In genomic region chr11:118010738-118011461, GRCh38 we compare ENCODE assay signal across 8 cellular contexts.
DNase-seq lines count a peak whose midpoint lies in the region; ATAC-seq and TF ChIP-seq lines count a peak whose summit lies in the region.

No MANE protein-coding gene starts in this region.

- ATAC-seq in GM21367 (IDR thresholded peaks at IDR 0.05; ENCODE audit: unreplicated experiment) = peak; percentile 65
- ATAC-seq in HG03565 (IDR thresholded peaks at IDR 0.05; ENCODE audit: unreplicated experiment) = peak; percentile 64
- no peak for ATAC-seq in effector memory CD8-positive, alpha-beta T cell (replicated peaks)
- ATAC-seq in stimulated activated effector memory CD8-positive, alpha-beta T cell treated with anti-CD3 and anti-CD28 coated beads, Interleukin-12 subunit alpha, Interleukin-12 subunit beta, amount 100 ng/mL, for 72 hours = no peak

- H3K9me3 Mint-ChIP-seq in effector memory CD8-positive, alpha-beta T cell = peaks cover 0 to 7% of the 10 kb centered on the region in 2 donors
- H3K9me3 Mint-ChIP-seq in stimulated activated effector memory CD8-positive, alpha-beta T cell treated with anti-CD3 and anti-CD28 coated beads, Interleukin-12 subunit alpha, Interleukin-12 subunit beta, amount 100 ng/mL, for 72 hours = peaks cover 2% of the 10 kb centered on the region

- peak overlapping the region; percentile 90 to 91 for H3K27ac Mint-ChIP-seq in effector memory CD8-positive, alpha-beta T cell
- H3K27ac Mint-ChIP-seq in stimulated activated effector memory CD8-positive, alpha-beta T cell treated with anti-CD3 and anti-CD28 coated beads, Interleukin-12 subunit alpha, Interleukin-12 subunit beta, amount 100 ng/mL, for 72 hours = peak overlapping the region; percentile 80

- H3K36me3 Mint-ChIP-seq in effector memory CD8-positive, alpha-beta T cell (ENCODE audit: insufficient read depth) = peaks cover 15% of the 10 kb centered on the region
- H3K36me3 Mint-ChIP-seq in stimulated activated effector memory CD8-positive, alpha-beta T cell treated with anti-CD3 and anti-CD28 coated beads, Interleukin-12 subunit alpha, Interleukin-12 subunit beta, amount 100 ng/mL, for 72 hours = no peaks in the 10 kb centered on the region

- H3K27me3 Mint-ChIP-seq in effector memory CD8-positive, alpha-beta T cell = no peaks in the 10 kb centered on the region

- POLR2A ChIA-PET in GM10248 (lab: Yijun Ruan, JAX) = interaction anchor here (0.8 to 1.1 kb wide), 2 partner anchors 9 to 24 kb away, joined by 4 to 7 read pairs; partner anchors contain the start of gene IL10RA

- no peak for TF ChIP-seq CTCF in GM10248 (IDR thresholded peaks at IDR 0.05; ENCODE audit: control extremely low read depth, extremely low read depth, low read depth, missing control alignments)

- H3K4me3 Mint-ChIP-seq in effector memory CD8-positive, alpha-beta T cell = peak overlapping the region in 1 of 2 donors; percentile 43
- H3K4me3 Mint-ChIP-seq in stimulated activated effector memory CD8-positive, alpha-beta T cell treated with anti-CD3 and anti-CD28 coated beads, Interleukin-12 subunit alpha, Interleukin-12 subunit beta, amount 100 ng/mL, for 72 hours = no peak overlapping the region

- peak; percentile 90 for DNase-seq in GM10248 (ENCODE audit: extremely low spot score)
- no peak for DNase-seq in effector memory CD8-positive, alpha-beta T cell
- DNase-seq in stimulated activated effector memory CD8-positive, alpha-beta T cell treated with anti-CD3 and anti-CD28 coated beads, Interleukin-12 subunit alpha, Interleukin-12 subunit beta, amount 100 ng/mL, for 72 hours (ENCODE audit: low spot score in 2 of 2) = peak in 1 of 2 donors; percentile 45
- no peak for DNase-seq in NCI-H345 treated with DMSO at 0.1 percent for 48 hours (lab: John Stamatoyannopoulos, UW; ENCODE audit: unreplicated experiment)
- no peak for DNase-seq in retina
- no peak for DNase-seq in kidney tubule cell (ENCODE audit: low spot score)

- CTCF ChIA-PET in GM10248 (lab: Yijun Ruan, JAX) = interaction anchor here (0.8 to 2.6 kb wide), 6 partner anchors 11 to 203 kb away, joined by 3 to 15 read pairs (median 4); no protein-coding TSS in a partner anchor

- H3K4me1 Mint-ChIP-seq in effector memory CD8-positive, alpha-beta T cell (ENCODE audit: low read depth in 2 of 2) = peaks cover 84 to 86% of the 10 kb centered on the region in 2 donors
- peaks cover 100% of the 10 kb centered on the region for H3K4me1 Mint-ChIP-seq in stimulated activated effector memory CD8-positive, alpha-beta T cell treated with anti-CD3 and anti-CD28 coated beads, Interleukin-12 subunit alpha, Interleukin-12 subunit beta, amount 100 ng/mL, for 72 hours

Comparison
In these comparisons a context has a peak if more than half of its experiments do, and no peak if none do; other contexts are left out.
1. ATAC-seq: peak in GM21367 (single experiment) and HG03565 (single experiment); none in effector memory CD8-positive, alpha-beta T cell (single experiment) and stimulated activated effector memory CD8-positive, alpha-beta T cell treated with anti-CD3 and anti-CD28 coated beads, Interleukin-12 subunit alpha, Interleukin-12 subunit beta, amount 100 ng/mL, for 72 hours (single experiment).